ENCODE assay signal across 8 cellular contexts in the genomic region with DNA sequence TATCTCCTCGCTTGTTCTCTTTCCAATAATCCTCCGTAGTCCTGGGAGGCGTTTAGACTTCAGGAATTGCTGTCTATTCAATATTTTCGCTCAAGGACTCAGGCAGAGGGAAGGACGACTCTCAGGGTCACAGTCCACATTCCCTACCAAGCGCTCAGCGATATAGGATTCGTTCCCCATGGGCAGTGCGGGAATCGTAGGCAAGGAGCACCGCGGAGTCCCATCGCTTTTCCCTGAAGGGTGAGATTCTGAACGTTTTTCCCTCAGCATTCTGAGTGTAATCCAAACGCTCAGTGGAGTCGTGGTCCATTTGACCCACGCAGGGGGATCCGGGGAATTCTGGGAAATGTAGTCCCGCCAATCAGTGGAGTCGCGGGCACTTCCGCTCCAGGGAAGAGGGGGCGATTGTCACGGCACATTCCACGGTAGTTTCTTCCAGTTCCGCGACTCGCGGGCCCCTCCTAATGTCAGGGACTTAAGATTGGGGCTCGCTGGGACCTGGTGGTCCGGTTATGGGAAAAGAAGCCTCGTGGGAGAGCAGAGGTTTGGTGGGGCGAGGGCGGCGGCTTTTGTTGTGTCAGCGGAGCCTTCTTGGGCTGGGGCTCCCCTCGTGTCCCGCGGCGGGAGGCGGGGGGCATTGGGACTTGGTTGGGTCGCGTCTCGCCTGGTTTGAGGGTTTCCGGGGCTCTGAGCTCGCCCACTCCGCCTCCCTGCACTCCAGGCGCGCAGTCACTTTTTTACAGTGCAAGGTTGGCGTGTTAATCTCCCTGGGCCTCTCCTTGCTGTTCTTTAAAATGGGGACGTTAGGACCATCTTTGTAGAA. TPM values are rescaled to one million over a fixed set of nuclear protein-coding genes. Genes with fewer than 3 reads are reported as not detected.
DNase-seq lines count a peak whose midpoint lies in the region; ATAC-seq and TF ChIP-seq lines count a peak whose summit lies in the region.

A gene (plus strand): TSS at position 364 of the 823 bp plus-strand sequence. CDS start 3,079 bp downstream, outside the sequence.

- DNase-seq in GM04503 (ENCODE audit: low read depth) (peak; percentile 65), NCI-H2227 (lab: John Stamatoyannopoulos, UW; ENCODE audit: unreplicated experiment) (peak; percentile 86), cerebellum (ENCODE audit: low spot score) (peak; percentile 95), kidney epithelial cell (ENCODE audit: low read depth) (peak; percentile 55)
- DNase-seq in activated CD4-positive, alpha-beta T cell treated with anti-CD3 and anti-CD28 coated beads for 24 hours (ENCODE audit: low read depth in 2 of 2) = peak; percentile 48 to 54
- DNase-seq in stimulated activated CD4-positive, alpha-beta T cell treated with anti-CD3 and anti-CD28 coated beads, Interleukin-12 subunit alpha, Interleukin-12 subunit beta, amount 100 ng/mL, for 48 hours (ENCODE audit: low read depth in 2 of 3, low spot score in 1 of 3) = peak; percentile 41 to 67 (median 66)

- H3K27me3 ChIP-seq in kidney epithelial cell (ENCODE audit: control insufficient read depth, insufficient read depth, low read length) = no peaks in the 10 kb centered on the region

- TF ChIP-seq CTCF in kidney epithelial cell (IDR thresholded peaks at IDR 0.05; ENCODE audit: insufficient read depth, low read length, poor library complexity, severe bottlenecking) = no peak

- peak within 1 kb of the TSS; percentile 75 for H3K4me3 ChIP-seq in kidney epithelial cell (ENCODE audit: low read depth, low read length)

- peak; percentile 83 for ATAC-seq in HG02763 (IDR thresholded peaks at IDR 0.05; ENCODE audit: unreplicated experiment)
- no peak for ATAC-seq in HG03469 (IDR thresholded peaks at IDR 0.05; ENCODE audit: unreplicated experiment)

- H3K36me3 ChIP-seq in kidney epithelial cell (ENCODE audit: control insufficient read depth, insufficient read depth, low read length) = no peaks in the 10 kb centered on the region

RNA-seq across cellular contexts. Expression of the gene that starts here (rescaled TPM):
- total RNA-seq in cerebellum (26.1 TPM), kidney epithelial cell (4.7 and 5.7 TPM in 2 replicates)
